In the genomic region with DNA sequence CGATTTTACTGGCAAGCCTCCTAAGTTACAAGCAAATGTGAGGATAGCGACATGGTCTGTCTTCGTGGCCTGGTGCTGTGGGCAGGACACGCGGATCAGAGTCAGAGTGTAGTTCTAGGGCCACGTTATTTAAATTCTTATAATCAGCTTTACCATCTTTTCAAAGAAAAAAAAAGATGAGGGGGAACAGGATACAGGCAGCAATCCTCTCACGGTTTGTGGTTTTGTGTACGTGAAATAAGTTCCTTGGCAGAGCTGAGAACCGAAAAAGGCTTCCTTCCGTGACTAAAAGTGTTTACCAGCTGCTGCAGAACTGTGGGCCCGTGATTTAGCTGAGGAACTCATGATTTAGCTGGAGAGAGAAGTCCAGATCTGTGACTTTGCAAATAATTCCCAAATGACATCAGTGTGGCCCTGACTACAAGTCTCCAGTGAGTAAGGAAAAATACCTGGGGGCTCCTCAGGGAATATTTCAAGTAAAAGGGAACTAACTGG, we compare ENCODE assay signal across 8 cellular contexts. TPM values are rescaled to one million over a fixed set of nuclear protein-coding genes. Genes with fewer than 3 reads are reported as not detected.
DNase-seq lines count a peak whose midpoint lies in the region; ATAC-seq, FAIRE-seq and TF ChIP-seq lines count a peak whose summit lies in the region.

No MANE protein-coding gene starts in this region.

- H3K27ac ChIP-seq in temporal lobe (ENCODE audit: low read depth, low read length) = peak overlapping the region; percentile 70

- no peak for TF ChIP-seq POLR2A in GM12891 (IDR thresholded peaks at IDR 0.05; ENCODE audit: low read depth, low read length)

- no peak for DNase-seq in GM12891 (ENCODE audit: insufficient read length, low spot score)
- peak; percentile 99 for DNase-seq in Kasumi-1 (lab: John Stamatoyannopoulos, UW)
- DNase-seq in activated T-helper 1 cell treated with Interleukin-2 at 50 U/mL for 16 hours (ENCODE audit: low read depth) = peak; percentile 33
- DNase-seq in kidney tubule cell (ENCODE audit: low spot score) = peak; percentile 43
- DNase-seq in cerebellar nuclear complex (lab: John Stamatoyannopoulos, UW) = no peak
- no peak for DNase-seq in DMS53 treated with DMSO at 0.1 percent for 48 hours (lab: John Stamatoyannopoulos, UW; ENCODE audit: unreplicated experiment)

- peak; percentile 89 for ATAC-seq in GM21723 (IDR thresholded peaks at IDR 0.05; ENCODE audit: unreplicated experiment)

- FAIRE-seq in GM12891 (lab: Jason Lieb, UNC) = peak; percentile 97

TF ChIP-seq in GM12891, 5 proteins besides CTCF, POLR2A, EP300 and RAD21:
- TF ChIP-seq POU2F2 (IDR thresholded peaks at IDR 0.05; ENCODE audit: low read depth, low read length) = no peak
- TF ChIP-seq PAX5 (IDR thresholded peaks at IDR 0.05; ENCODE audit: insufficient read depth, low read length, severe bottlenecking) = peak; percentile 51
- peak; percentile 62 for TF ChIP-seq SPI1 (IDR thresholded peaks at IDR 0.05; ENCODE audit: low read depth, low read length)
- TF ChIP-seq TAF1 (IDR thresholded peaks at IDR 0.05; ENCODE audit: low read depth, low read length) = no peak
- no peak for TF ChIP-seq POLR2AphosphoS5 (IDR thresholded peaks at IDR 0.05; ENCODE audit: low read depth, low read length)

RNA-seq across cellular contexts. Expression of gene RCBTB2, which starts 27.2 kb away (rescaled TPM):
- polyA plus RNA-seq in GM12891 (2012; ENCODE audit: low read depth, missing spikeins) = 15.5 TPM
- 28.5 TPM for total RNA-seq in temporal lobe

Comparison
In these comparisons a context has a peak if more than half of its experiments do, and no peak if none do; other contexts are left out.
1. DNase-seq: peak in Kasumi-1 (2 of 2), activated T-helper 1 cell treated with Interleukin-2 at 50 U/mL for 16 hours (single experiment) and kidney tubule cell (single experiment); none in GM12891 (single experiment), cerebellar nuclear complex (0 of 2) and DMS53 treated with DMSO at 0.1 percent for 48 hours (single experiment).